ENCODE assay signal across 16 cellular contexts in genomic region chr1:110120960-110121561, GRCh38. TPM values are rescaled to one million over a fixed set of nuclear protein-coding genes. Genes with fewer than 3 reads are reported as not detected.
"Had no signal": no experiment of that assay in that cellular context is flagged by ENCODE, and none has a peak within 500 bp of the region (broad histone marks: within the 10 kb centered on the region; RNA-seq: fewer than 3 reads in every experiment).

No MANE protein-coding gene starts in this region.

- DNase-seq: activated CD4-positive, alpha-beta T cell treated with anti-CD3 and anti-CD28 coated beads for 1 hour; activated CD8-positive, alpha-beta memory T cell treated with anti-CD3 and anti-CD28 coated beads for 24 hours; esophagus squamous epithelium; foreskin fibroblast; glutamatergic neuron; left cardiac atrium had no signal

- ATAC-seq: left cardiac atrium; stimulated activated memory B cell treated with anti-CD40 and anti-IgM and Interleukin-4, amounts not matched to agents 10 μg/mL and 1 μg/mL and 100 μg/mL, for 72 hours had no signal

- H3K4me3 Mint-ChIP-seq: neural crest cell; stimulated activated memory B cell treated with anti-CD40 and anti-IgM and Interleukin-4, amounts not matched to agents 10 μg/mL and 1 μg/mL and 100 μg/mL, for 72 hours; T-helper 2 cell treated with Interferon-gamma antibody and Interleukin-4, amounts not matched to agents 5 μg/mL and 100 μg/mL, for 36 hours had no signal

- H3K27ac Mint-ChIP-seq: stimulated activated memory B cell treated with anti-CD40 and anti-IgM and Interleukin-4, amounts not matched to agents 10 μg/mL and 1 μg/mL and 100 μg/mL, for 72 hours had no signal

RNA-seq across cellular contexts. Expression of gene UBL4B, which starts 8.8 kb away (rescaled TPM):
- total RNA-seq: aorta, chondrocyte, dermis microvascular lymphatic vessel endothelial cell, left cardiac atrium, neural crest cell, smooth muscle cell, vagina had no signal

RNA-seq across cellular contexts. Expression of gene ALX3, which starts 50.6 kb away (rescaled TPM):
- total RNA-seq: aorta, chondrocyte, dermis microvascular lymphatic vessel endothelial cell, left cardiac atrium, smooth muscle cell, subcutaneous adipose tissue, tibial nerve, vagina had no signal
